In the genomic region with DNA sequence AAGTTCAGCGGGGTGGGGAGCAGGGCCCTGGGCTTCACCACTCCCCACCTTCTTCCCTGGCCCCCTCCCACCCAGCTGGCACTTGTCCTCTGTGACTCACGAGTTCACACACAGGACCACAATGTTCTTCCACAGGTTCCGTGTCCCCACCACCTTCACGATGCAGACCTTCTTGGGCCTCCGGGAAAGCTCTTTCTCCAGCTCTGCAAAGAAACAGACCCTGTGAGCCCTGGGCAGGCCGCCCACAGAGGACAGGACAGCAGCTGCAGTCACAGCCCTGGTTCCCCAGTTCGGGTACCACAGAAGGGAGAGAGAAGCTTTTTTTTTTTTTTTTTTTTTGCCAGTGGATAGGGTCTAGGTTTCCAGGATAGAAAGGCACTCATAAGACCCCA, we compare ENCODE assay signal across 20 cellular contexts.
"Had no signal": no experiment of that assay in that cellular context is flagged by ENCODE, and none has a peak within 500 bp of the region (broad histone marks: within the 10 kb centered on the region; RNA-seq: fewer than 3 reads in every experiment).

No MANE protein-coding gene starts in this region.

- H3K27me3 ChIP-seq: right lobe of liver, upper lobe of left lung had no signal

- H3K27ac ChIP-seq: left ventricle myocardium inferior, right lobe of liver, upper lobe of left lung, VCaP had no signal

- H3K4me1 ChIP-seq: right lobe of liver, upper lobe of left lung had no signal

- ATAC-seq: activated naive CD8-positive, alpha-beta T cell treated with anti-CD3 and anti-CD28 coated beads, Interleukin-2, amount 50 U/mL, for 24 hours; naive thymus-derived CD8-positive, alpha-beta T cell; T-cell had no signal

- H3K27ac Mint-ChIP-seq: activated naive CD8-positive, alpha-beta T cell treated with anti-CD3 and anti-CD28 coated beads, Interleukin-2, amount 50 U/mL, for 24 hours; T-cell; T-helper 2 cell treated with Interferon-gamma antibody and Interleukin-4, amounts not matched to agents 5 μg/mL and 100 μg/mL, for 36 hours had no signal

- H3K9me3 Mint-ChIP-seq: activated naive CD8-positive, alpha-beta T cell treated with anti-CD3 and anti-CD28 coated beads, Interleukin-2, amount 50 U/mL, for 24 hours; naive thymus-derived CD8-positive, alpha-beta T cell; T-cell; T-helper 2 cell treated with Interferon-gamma antibody and Interleukin-4, amounts not matched to agents 5 μg/mL and 100 μg/mL, for 36 hours had no signal

- H3K4me3 Mint-ChIP-seq: activated naive CD8-positive, alpha-beta T cell treated with anti-CD3 and anti-CD28 coated beads, Interleukin-2, amount 50 U/mL, for 24 hours; naive thymus-derived CD8-positive, alpha-beta T cell; T-cell; T-helper 2 cell treated with Interferon-gamma antibody and Interleukin-4, amounts not matched to agents 5 μg/mL and 100 μg/mL, for 36 hours had no signal

- DNase-seq: activated CD8-positive, alpha-beta memory T cell treated with anti-CD3 and anti-CD28 coated beads, Interleukin-2, amount 50 U/mL, for 4 hours; activated naive CD4-positive, alpha-beta T cell treated with anti-CD3 and anti-CD28 coated beads, Interleukin-2, amount 50 U/mL, for 16 hours; activated naive CD8-positive, alpha-beta T cell treated with anti-CD3 and anti-CD28 coated beads, Interleukin-2, amount 50 U/mL, for 24 hours; activated T-cell treated with anti-CD3 and anti-CD28 coated beads, Interleukin-2, amount 50 U/mL, for 48 hours; caudate nucleus; dermis blood vessel endothelial cell; effector CD8-positive, alpha-beta T cell; foreskin melanocyte; left ventricle myocardium inferior; naive thymus-derived CD8-positive, alpha-beta T cell; nucleus accumbens; stimulated activated CD4-positive, alpha-beta T cell treated with anti-CD3 and anti-CD28 coated beads, Interleukin-2, amount 100 ng/mL, for 48 hours; stimulated activated CD8-positive, alpha-beta memory T cell treated with anti-CD3 and anti-CD28 coated beads, Interleukin-4, amount 100 ng/mL, for 48 hours; stimulated activated naive CD4-positive, alpha-beta T cell; T-cell had no signal

- H3K27me3 Mint-ChIP-seq: activated naive CD8-positive, alpha-beta T cell treated with anti-CD3 and anti-CD28 coated beads, Interleukin-2, amount 50 U/mL, for 24 hours; naive thymus-derived CD8-positive, alpha-beta T cell; T-cell had no signal

- H3K9me3 ChIP-seq: left ventricle myocardium inferior, right lobe of liver, upper lobe of left lung had no signal

- H3K36me3 Mint-ChIP-seq: T-cell had no signal

- H3K4me2 ChIP-seq: smooth muscle cell had no signal

- H3K36me3 ChIP-seq: left ventricle myocardium inferior had no signal

- H3K4me1 Mint-ChIP-seq: activated naive CD8-positive, alpha-beta T cell treated with anti-CD3 and anti-CD28 coated beads, Interleukin-2, amount 50 U/mL, for 24 hours; T-cell had no signal

- H3K4me3 ChIP-seq: left ventricle myocardium inferior, right lobe of liver, smooth muscle cell, upper lobe of left lung had no signal
